In the genomic region with DNA sequence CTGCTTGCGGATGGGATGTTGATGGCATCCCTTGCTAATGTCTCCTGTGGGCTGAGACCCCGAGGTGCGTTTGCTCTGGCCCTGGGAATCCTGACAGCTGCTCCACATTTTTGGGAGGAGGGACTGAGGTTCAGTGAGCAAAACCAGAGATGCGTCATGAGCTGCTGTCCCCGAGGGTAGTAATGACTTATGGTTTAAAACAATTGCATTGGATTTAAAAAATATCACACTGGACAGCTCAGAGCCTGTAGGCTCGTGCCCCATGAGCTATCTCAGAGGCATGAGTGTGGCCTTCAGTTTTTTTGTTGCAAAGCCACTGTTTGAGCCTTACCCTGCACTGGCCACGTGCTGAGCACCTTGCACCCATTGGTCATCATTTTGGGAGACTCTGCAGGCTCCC, we compare ENCODE assay signal across 23 cellular contexts. TPM values are rescaled to one million over a fixed set of nuclear protein-coding genes. Genes with fewer than 3 reads are reported as not detected.
DNase-seq lines count a peak whose midpoint lies in the region; ATAC-seq, FAIRE-seq and TF ChIP-seq lines count a peak whose summit lies in the region.
"Had no signal": no experiment of that assay in that cellular context is flagged by ENCODE, and none has a peak within 500 bp of the region (broad histone marks: within the 10 kb centered on the region; RNA-seq: fewer than 3 reads in every experiment).

No MANE protein-coding gene starts in this region.

- peaks cover 41% of the 10 kb centered on the region for H3K4me1 Mint-ChIP-seq in WTC11

- intact Hi-C loops in thyroid gland (cut with DNase I): no loop called here

- H3K36me3 ChIP-seq in BLaER1 treated with 17β-estradiol and CSF1 and Interleukin-3, amounts not matched to agents 10 nM and 100 nM: peaks cover 0 to 50% (median 0%) of the 10 kb centered on the region in 11 experiments; a peak in 4 of 22 replicates
- H3K36me3 ChIP-seq in thyroid gland: no peaks in the 10 kb centered on the region
- H3K36me3 ChIP-seq: SJCRH30 had no signal

- ATAC-seq in WTC11: no peak
- no peak for ATAC-seq in GM18517 (IDR thresholded peaks at IDR 0.05; ENCODE audit: unreplicated experiment)

- H3K9me3 Mint-ChIP-seq in WTC11: no peaks in the 10 kb centered on the region
- H3K9me3 Mint-ChIP-seq: HFFc6 had no signal

- H3K9me3 ChIP-seq in BLaER1 treated with 17β-estradiol and CSF1 and Interleukin-3, amounts not matched to agents 10 nM and 100 nM (replicated peaks in 1 of 11): no peaks in the 10 kb centered on the region
- H3K9me3 ChIP-seq in thyroid gland: no peaks in the 10 kb centered on the region
- H3K9me3 ChIP-seq: SJCRH30 had no signal

- H3K27me3 ChIP-seq in BLaER1 treated with 17β-estradiol and CSF1 and Interleukin-3, amounts not matched to agents 10 nM and 100 nM: peaks cover 0 to 23% (median 14%) of the 10 kb centered on the region in 11 experiments; a peak in 13 of 22 replicates
- no peaks in the 10 kb centered on the region for H3K27me3 ChIP-seq in thyroid gland
- H3K27me3 ChIP-seq: SJCRH30 had no signal

- WGBS in thyroid gland, 2 donors: 88 to 92% methylated on average over 7 of the region's 7 CpGs

- no peak overlapping the region for H3K27ac ChIP-seq in BLaER1 treated with 17β-estradiol and CSF1 and Interleukin-3, amounts not matched to agents 10 nM and 100 nM
- H3K27ac ChIP-seq in thyroid gland: no peak overlapping the region
- H3K27ac ChIP-seq: C4-2B, SJCRH30 had no signal

- no peak overlapping the region for H3K4me3 Mint-ChIP-seq in WTC11
- H3K4me3 Mint-ChIP-seq: HFFc6 had no signal

- peak overlapping the region in 1 of 11 experiments; percentile 35; a peak in 1 of 22 replicates for H3K9ac ChIP-seq in BLaER1 treated with 17β-estradiol and CSF1 and Interleukin-3, amounts not matched to agents 10 nM and 100 nM

- TF ChIP-seq CTCF in WTC11 (IDR thresholded peaks at IDR 0.05): no peak
- TF ChIP-seq CTCF in fibroblast of the aortic adventitia (IDR thresholded peaks at IDR 0.05; ENCODE audit: insufficient read depth, low read length): no peak
- TF ChIP-seq CTCF in D721Med (IDR thresholded peaks at IDR 0.05; ENCODE audit: insufficient read depth, missing control alignments): no peak
- no peak for TF ChIP-seq CTCF in thyroid gland (IDR thresholded peaks at IDR 0.05)

- CTCF ChIA-PET in WTC11 (lab: Charles Lee): no interaction called here

- POLR2A ChIA-PET in WTC11 (lab: Charles Lee): interaction anchor here (0.5 kb wide), 1 partner anchor 23 kb away, joined by 3 read pairs; no protein-coding TSS in a partner anchor

- no peak for TF ChIP-seq POLR2A in thyroid gland (IDR thresholded peaks at IDR 0.05)

- H3K4me2 ChIP-seq in BLaER1 treated with 17β-estradiol and CSF1 and Interleukin-3, amounts not matched to agents 10 nM and 100 nM: peak overlapping the region; percentile 44 to 94 (median 68); a peak in 19 of 22 replicates

- H3K4me3 ChIP-seq in BLaER1 treated with 17β-estradiol and CSF1 and Interleukin-3, amounts not matched to agents 10 nM and 100 nM: no peak overlapping the region
- H3K4me3 ChIP-seq in fibroblast of the aortic adventitia (ENCODE audit: low read depth, low read length) (no peak overlapping the region), thyroid gland (replicated peaks in 1 of 3) (no peak overlapping the region)
- H3K4me3 ChIP-seq: SJCRH30 had no signal

- H3K27me3 Mint-ChIP-seq in WTC11 (ENCODE audit: low read depth): no peaks in the 10 kb centered on the region; the same call in 1 of the 2 replicates

- H3K27ac Mint-ChIP-seq in WTC11: peak overlapping the region; percentile 26
- H3K27ac Mint-ChIP-seq: HFFc6 had no signal

- H4K20me1 ChIP-seq in BLaER1 treated with 17β-estradiol and CSF1 and Interleukin-3, amounts not matched to agents 10 nM and 100 nM: peaks cover 0 to 5% (median 0%) of the 10 kb centered on the region in 11 experiments; a peak in 3 of 22 replicates

- FAIRE-seq in HTR-8/SVneo (lab: Jason Lieb, UNC): no peak
- no peak for FAIRE-seq in D721Med (lab: Jason Lieb, UNC)
- FAIRE-seq: A204.1, GM12891, GM18507 had no signal

- H3K4me1 ChIP-seq in BLaER1 treated with 17β-estradiol and CSF1 and Interleukin-3, amounts not matched to agents 10 nM and 100 nM: peaks cover 0 to 37% (median 21%) of the 10 kb centered on the region in 10 experiments; a peak in 17 of 20 replicates
- peaks cover 22 to 33% of the 10 kb centered on the region in 2 donors for H3K4me1 ChIP-seq in thyroid gland
- H3K4me1 ChIP-seq: SJCRH30 had no signal

- DNase-seq in WTC11 (ENCODE audit: low spot score): no peak
- DNase-seq in fibroblast of the aortic adventitia (ENCODE audit: low read depth): peak; percentile 42
- peak; percentile 25 for DNase-seq in retina
- no peak for DNase-seq in HTR-8/SVneo (ENCODE audit: insufficient read length, low spot score)
- DNase-seq in D721Med (ENCODE audit: insufficient read length, low spot score): no peak
- DNase-seq in thyroid gland: no peak
- DNase-seq: DMS 273 treated with DMSO at 0.1 percent for 48 hours, GOT3, HFFc6, IMR-90, Karpas-422, NCI-H1105 treated with DMSO at 0.1 percent for 48 hours, NCI-H187, NCI-H69, RPMI8226, SJCRH30 had no signal

- no peaks in the 10 kb centered on the region for H3K36me3 Mint-ChIP-seq in WTC11

TF ChIP-seq in WTC11, 78 proteins besides CTCF, POLR2A, EP300 and RAD21 (continues in another document):
- TF ChIP-seq, protein P1, sequence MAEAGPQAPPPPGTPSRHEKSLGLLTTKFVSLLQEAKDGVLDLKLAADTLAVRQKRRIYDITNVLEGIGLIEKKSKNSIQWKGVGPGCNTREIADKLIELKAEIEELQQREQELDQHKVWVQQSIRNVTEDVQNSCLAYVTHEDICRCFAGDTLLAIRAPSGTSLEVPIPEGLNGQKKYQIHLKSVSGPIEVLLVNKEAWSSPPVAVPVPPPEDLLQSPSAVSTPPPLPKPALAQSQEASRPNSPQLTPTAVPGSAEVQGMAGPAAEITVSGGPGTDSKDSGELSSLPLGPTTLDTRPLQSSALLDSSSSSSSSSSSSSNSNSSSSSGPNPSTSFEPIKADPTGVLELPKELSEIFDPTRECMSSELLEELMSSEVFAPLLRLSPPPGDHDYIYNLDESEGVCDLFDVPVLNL (CRISPR knock-in tag; IDR thresholded peaks at IDR 0.05; ENCODE audit: borderline replicate concordance, low read depth): no peak
- TF ChIP-seq ZNF423 (CRISPR knock-in tag; IDR thresholded peaks at IDR 0.05): no peak
- TF ChIP-seq SOX15 (CRISPR knock-in tag; IDR thresholded peaks at IDR 0.05): no peak
- TF ChIP-seq, protein P2, sequence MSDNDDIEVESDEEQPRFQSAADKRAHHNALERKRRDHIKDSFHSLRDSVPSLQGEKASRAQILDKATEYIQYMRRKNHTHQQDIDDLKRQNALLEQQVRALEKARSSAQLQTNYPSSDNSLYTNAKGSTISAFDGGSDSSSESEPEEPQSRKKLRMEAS (CRISPR knock-in tag; IDR thresholded peaks at IDR 0.05): no peak
- TF ChIP-seq, protein P3, sequence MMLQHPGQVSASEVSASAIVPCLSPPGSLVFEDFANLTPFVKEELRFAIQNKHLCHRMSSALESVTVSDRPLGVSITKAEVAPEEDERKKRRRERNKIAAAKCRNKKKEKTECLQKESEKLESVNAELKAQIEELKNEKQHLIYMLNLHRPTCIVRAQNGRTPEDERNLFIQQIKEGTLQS (CRISPR knock-in tag; conservative IDR thresholded peaks at IDR 0.05): no peak
- TF ChIP-seq NFE2L1 (CRISPR knock-in tag; IDR thresholded peaks at IDR 0.05): no peak
- no peak for TF ChIP-seq SMAD4 (CRISPR knock-in tag; IDR thresholded peaks at IDR 0.05)
- TF ChIP-seq RORB (CRISPR knock-in tag; IDR thresholded peaks at IDR 0.05): no peak
- TF ChIP-seq KAT7 (CRISPR knock-in tag; IDR thresholded peaks at IDR 0.05; ENCODE audit: borderline replicate concordance): no peak
- no peak for TF ChIP-seq SMAD3 (CRISPR knock-in tag; IDR thresholded peaks at IDR 0.05; ENCODE audit: borderline replicate concordance)
- TF ChIP-seq, protein P4, sequence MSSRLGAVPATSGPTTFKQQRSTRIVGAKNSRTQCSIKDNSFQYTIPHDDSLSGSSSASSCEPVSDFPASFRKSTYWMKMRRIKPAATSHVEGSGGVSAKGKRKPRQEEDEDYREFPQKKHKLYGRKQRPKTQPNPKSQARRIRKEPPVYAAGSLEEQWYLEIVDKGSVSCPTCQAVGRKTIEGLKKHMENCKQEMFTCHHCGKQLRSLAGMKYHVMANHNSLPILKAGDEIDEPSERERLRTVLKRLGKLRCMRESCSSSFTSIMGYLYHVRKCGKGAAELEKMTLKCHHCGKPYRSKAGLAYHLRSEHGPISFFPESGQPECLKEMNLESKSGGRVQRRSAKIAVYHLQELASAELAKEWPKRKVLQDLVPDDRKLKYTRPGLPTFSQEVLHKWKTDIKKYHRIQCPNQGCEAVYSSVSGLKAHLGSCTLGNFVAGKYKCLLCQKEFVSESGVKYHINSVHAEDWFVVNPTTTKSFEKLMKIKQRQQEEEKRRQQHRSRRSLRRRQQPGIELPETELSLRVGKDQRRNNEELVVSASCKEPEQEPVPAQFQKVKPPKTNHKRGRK (CRISPR knock-in tag; IDR thresholded peaks at IDR 0.05; ENCODE audit: borderline replicate concordance): no peak
- TF ChIP-seq, protein P5, sequence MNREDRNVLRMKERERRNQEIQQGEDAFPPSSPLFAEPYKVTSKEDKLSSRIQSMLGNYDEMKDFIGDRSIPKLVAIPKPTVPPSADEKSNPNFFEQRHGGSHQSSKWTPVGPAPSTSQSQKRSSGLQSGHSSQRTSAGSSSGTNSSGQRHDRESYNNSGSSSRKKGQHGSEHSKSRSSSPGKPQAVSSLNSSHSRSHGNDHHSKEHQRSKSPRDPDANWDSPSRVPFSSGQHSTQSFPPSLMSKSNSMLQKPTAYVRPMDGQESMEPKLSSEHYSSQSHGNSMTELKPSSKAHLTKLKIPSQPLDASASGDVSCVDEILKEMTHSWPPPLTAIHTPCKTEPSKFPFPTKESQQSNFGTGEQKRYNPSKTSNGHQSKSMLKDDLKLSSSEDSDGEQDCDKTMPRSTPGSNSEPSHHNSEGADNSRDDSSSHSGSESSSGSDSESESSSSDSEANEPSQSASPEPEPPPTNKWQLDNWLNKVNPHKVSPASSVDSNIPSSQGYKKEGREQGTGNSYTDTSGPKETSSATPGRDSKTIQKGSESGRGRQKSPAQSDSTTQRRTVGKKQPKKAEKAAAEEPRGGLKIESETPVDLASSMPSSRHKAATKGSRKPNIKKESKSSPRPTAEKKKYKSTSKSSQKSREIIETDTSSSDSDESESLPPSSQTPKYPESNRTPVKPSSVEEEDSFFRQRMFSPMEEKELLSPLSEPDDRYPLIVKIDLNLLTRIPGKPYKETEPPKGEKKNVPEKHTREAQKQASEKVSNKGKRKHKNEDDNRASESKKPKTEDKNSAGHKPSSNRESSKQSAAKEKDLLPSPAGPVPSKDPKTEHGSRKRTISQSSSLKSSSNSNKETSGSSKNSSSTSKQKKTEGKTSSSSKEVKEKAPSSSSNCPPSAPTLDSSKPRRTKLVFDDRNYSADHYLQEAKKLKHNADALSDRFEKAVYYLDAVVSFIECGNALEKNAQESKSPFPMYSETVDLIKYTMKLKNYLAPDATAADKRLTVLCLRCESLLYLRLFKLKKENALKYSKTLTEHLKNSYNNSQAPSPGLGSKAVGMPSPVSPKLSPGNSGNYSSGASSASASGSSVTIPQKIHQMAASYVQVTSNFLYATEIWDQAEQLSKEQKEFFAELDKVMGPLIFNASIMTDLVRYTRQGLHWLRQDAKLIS (CRISPR knock-in tag; IDR thresholded peaks at IDR 0.05; ENCODE audit: borderline replicate concordance): no peak

RNA-seq across cellular contexts. Expression of a gene that starts 20.9 kb away (rescaled TPM):
- 0.41 to 0.94 TPM (median 0.69 TPM) in 3 replicates for total RNA-seq in WTC11 (2021)
- not detected in 2 replicates for total RNA-seq in fibroblast of the aortic adventitia (ENCODE audit: low replicate concordance)
- total RNA-seq in thyroid gland: 1 to 10 TPM; 2.4 to 7.1 (median 5.5) TPM
- total RNA-seq: HFFc6, HT-29, IMR-90, SJCRH30 had no signal

Comparison
In these comparisons a context has a peak if more than half of its experiments do, and no peak if none do; other contexts are left out.
1. DNase-seq: peak in fibroblast of the aortic adventitia (single experiment) and retina (single experiment); none in WTC11 (single experiment), HTR-8/SVneo (single experiment), D721Med (single experiment) and thyroid gland (0 of 2).